In the genomic region with DNA sequence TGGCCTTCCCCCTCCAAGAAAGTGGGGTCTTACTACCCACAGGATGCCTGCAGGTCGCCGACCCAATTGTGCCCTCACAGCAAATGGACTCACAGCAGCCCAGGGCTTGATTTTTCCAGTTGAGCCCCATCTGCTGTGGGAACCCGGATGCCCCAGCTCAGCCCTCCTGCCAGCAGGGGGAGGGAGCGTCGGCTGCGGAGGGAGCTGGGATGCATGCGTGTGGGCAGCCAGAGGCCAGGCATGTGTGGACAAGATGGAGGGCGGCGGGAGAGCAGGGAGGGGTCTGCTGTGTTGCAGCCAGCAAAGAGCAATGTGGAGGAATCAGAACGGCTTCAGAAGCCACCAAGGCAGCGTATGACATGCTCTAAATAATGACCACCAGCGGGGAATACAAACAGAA, we compare ENCODE assay signal across 12 cellular contexts. TPM values are rescaled to one million over a fixed set of nuclear protein-coding genes. Genes with fewer than 3 reads are reported as not detected.
DNase-seq lines count a peak whose midpoint lies in the region; ATAC-seq and TF ChIP-seq lines count a peak whose summit lies in the region.
"Had no signal": no experiment of that assay in that cellular context is flagged by ENCODE, and none has a peak within 500 bp of the region (broad histone marks: within the 10 kb centered on the region; RNA-seq: fewer than 3 reads in every experiment).

No MANE protein-coding gene starts in this region.

- H3K4me1 Mint-ChIP-seq in Caco-2 (ENCODE audit: low read depth, unreplicated experiment) = no peaks in the 10 kb centered on the region

- H2BK5ac ChIP-seq in mesendoderm (ENCODE audit: low read length) = no peak overlapping the region

- H3K79me2 ChIP-seq in mesendoderm (ENCODE audit: control insufficient read depth, insufficient read depth, low read length) = no peaks in the 10 kb centered on the region

- H3K27ac ChIP-seq in brain microvascular endothelial cell (no peak overlapping the region), mesendoderm (ENCODE audit: low read depth, low read length) (no peak overlapping the region), lower lobe of right lung (no peak overlapping the region)

- ATAC-seq in GM19455 (IDR thresholded peaks at IDR 0.05; ENCODE audit: unreplicated experiment) (no peak), HG02798 (IDR thresholded peaks at IDR 0.05; ENCODE audit: poor library complexity, unreplicated experiment) (no peak), lower lobe of right lung (no peak), HG03442 (IDR thresholded peaks at IDR 0.05; ENCODE audit: unreplicated experiment) (no peak)
- ATAC-seq: left colon; stimulated activated naive B cell treated with anti-CD40 and anti-IgM and Interleukin-4, amounts not matched to agents 10 μg/mL and 1 μg/mL and 100 μg/mL, for 72 hours had no signal

- intact Hi-C loops in Caco-2 (cut with micrococcal nuclease; ENCODE audit: unreplicated experiment) (no loop called here), lower lobe of right lung (cut with DNase I) (no loop called here)

- no peak overlapping the region for H2AK5ac ChIP-seq in mesendoderm (ENCODE audit: low read length)

- H3K27ac Mint-ChIP-seq in Caco-2 (ENCODE audit: unreplicated experiment) = no peak overlapping the region
- H3K27ac Mint-ChIP-seq: activated T-helper 1 cell treated with anti-CD3 and anti-CD28 coated beads, Interleukin-12 subunit alpha, Interleukin-12 subunit beta, Interleukin-2, Interleukin-4 antibody, amounts not matched to agents 30 ng/mL and 10 ng/mL and 1 ng/mL, durations not matched to agents 14 hours and 24 hours and 36 hours; stimulated activated naive B cell treated with anti-CD40 and anti-IgM and Interleukin-4, amounts not matched to agents 10 μg/mL and 1 μg/mL and 100 μg/mL, for 72 hours had no signal

- no peak overlapping the region for H3K23ac ChIP-seq in mesendoderm (ENCODE audit: low read length)

- H3K36me3 ChIP-seq in Caco-2 (ENCODE audit: control insufficient read depth, insufficient read depth, low read length) = no peaks in the 10 kb centered on the region
- no peaks in the 10 kb centered on the region for H3K36me3 ChIP-seq in brain microvascular endothelial cell (replicated peaks)
- H3K36me3 ChIP-seq in mesendoderm (ENCODE audit: control insufficient read depth, insufficient read depth, low read length) = no peaks in the 10 kb centered on the region
- H3K36me3 ChIP-seq in lower lobe of right lung = no peaks in the 10 kb centered on the region

- H3K4me2 ChIP-seq in mesendoderm (ENCODE audit: low read length) = no peak overlapping the region

- POLR2A ChIA-PET in Caco-2 (lab: Charles Lee) (no interaction called here), HEK293T (lab: Yijun Ruan, JAX) (interaction anchor here (2.1 kb wide), 1 partner anchor 206 kb away, joined by 6 read pairs; a partner anchor contains a TSS)

- H3K27me3 Mint-ChIP-seq in Caco-2 (ENCODE audit: insufficient read depth, unreplicated experiment) = peaks cover 5% of the 10 kb centered on the region

- no peak overlapping the region for H2BK15ac ChIP-seq in mesendoderm (replicated peaks; ENCODE audit: low read depth)

- H3K9ac ChIP-seq in mesendoderm (ENCODE audit: low read length) = no peak overlapping the region

- TF ChIP-seq CTCF in Caco-2 (IDR thresholded peaks at IDR 0.05; ENCODE audit: insufficient read depth in 1 of 2, low read depth in 1 of 2, low read length in 1 of 2, severe bottlenecking in 1 of 2, unreplicated experiment in 1 of 2) = peak; percentile 26 to 41
- peak; percentile 76 for TF ChIP-seq CTCF in brain microvascular endothelial cell (IDR thresholded peaks at IDR 0.05; ENCODE audit: low read depth, low read length, missing control alignments)
- no peak for TF ChIP-seq CTCF in lower lobe of right lung (IDR thresholded peaks at IDR 0.05)

- CTCF ChIA-PET in Caco-2 (lab: Charles Lee) (no interaction called here), HEK293T (lab: Yijun Ruan, JAX) (interaction anchor here (0.7 to 1.0 kb wide), 2 partner anchors 15 to 45 kb away, joined by 3 read pairs; no protein-coding TSS in a partner anchor)

- whole genome bisulfite sequencing in mesendoderm (ENCODE audit: extremely low coverage, insufficient coverage, low lambda C conversion rate) = no CpG with 5 or more reads among the region's 12 CpGs

- H3K9me3 ChIP-seq in Caco-2 (no peaks in the 10 kb centered on the region), lower lobe of right lung (no peaks in the 10 kb centered on the region)

- H3K18ac ChIP-seq in mesendoderm (ENCODE audit: low read length) = no peak overlapping the region

- no peak overlapping the region for H3K4me3 Mint-ChIP-seq in Caco-2 (ENCODE audit: unreplicated experiment)
- H3K4me3 Mint-ChIP-seq: activated T-helper 1 cell treated with anti-CD3 and anti-CD28 coated beads, Interleukin-12 subunit alpha, Interleukin-12 subunit beta, Interleukin-2, Interleukin-4 antibody, amounts not matched to agents 30 ng/mL and 10 ng/mL and 1 ng/mL, durations not matched to agents 14 hours and 24 hours and 36 hours; stimulated activated naive B cell treated with anti-CD40 and anti-IgM and Interleukin-4, amounts not matched to agents 10 μg/mL and 1 μg/mL and 100 μg/mL, for 72 hours had no signal

- H3K4me1 ChIP-seq in Caco-2 (no peaks in the 10 kb centered on the region), mesendoderm (ENCODE audit: control insufficient read depth, low read depth, low read length) (no peaks in the 10 kb centered on the region), lower lobe of right lung (no peaks in the 10 kb centered on the region)

- H3K27me3 ChIP-seq in Caco-2 (replicated peaks; ENCODE audit: control insufficient read depth, insufficient read depth, low read length) = no peaks in the 10 kb centered on the region; the same call in 1 of the 2 replicates
- no peaks in the 10 kb centered on the region for H3K27me3 ChIP-seq in brain microvascular endothelial cell (replicated peaks)
- H3K27me3 ChIP-seq in mesendoderm (ENCODE audit: insufficient read depth, low read length, poor library complexity) = no peaks in the 10 kb centered on the region
- H3K27me3 ChIP-seq in lower lobe of right lung (ENCODE audit: low read depth) = peaks cover 15% of the 10 kb centered on the region

- peaks cover 5% of the 10 kb centered on the region for H3K36me3 Mint-ChIP-seq in Caco-2 (ENCODE audit: insufficient read depth, unreplicated experiment)
- H3K36me3 Mint-ChIP-seq: stimulated activated naive B cell treated with anti-CD40 and anti-IgM and Interleukin-4, amounts not matched to agents 10 μg/mL and 1 μg/mL and 100 μg/mL, for 72 hours had no signal

- in situ Hi-C loops in brain microvascular endothelial cell (cut with HindIII; ENCODE audit: low pct_ligation_motif_present, low sequenced_read_pairs) = no loop called here

- H4K8ac ChIP-seq in mesendoderm (ENCODE audit: low read depth, low read length) = no peak overlapping the region

- no peak overlapping the region for H3K4ac ChIP-seq in mesendoderm (ENCODE audit: low read depth, low read length)

- H4K5ac ChIP-seq in mesendoderm (ENCODE audit: low read length) = no peak overlapping the region

- DNase-seq in Caco-2 (peak; percentile 38 to 42), HEK293T (ENCODE audit: extremely low spot score) (peak; percentile 63), brain microvascular endothelial cell (peak; percentile 44), mesendoderm (peak; percentile 80), lower lobe of right lung (no peak)
- DNase-seq: left colon; NCI-H446; stimulated activated naive B cell treated with anti-CD40 and anti-IgM and Interleukin-4, amounts not matched to agents 10 μg/mL and 1 μg/mL and 100 μg/mL, for 72 hours had no signal

- no TSS peak for BruUV-seq in Caco-2 (replicated peaks; lab: Mats Ljungman, UMichigan)

- no peaks in the 10 kb centered on the region for H3K9me3 Mint-ChIP-seq in Caco-2 (ENCODE audit: unreplicated experiment)
- H3K9me3 Mint-ChIP-seq: activated T-helper 1 cell treated with anti-CD3 and anti-CD28 coated beads, Interleukin-12 subunit alpha, Interleukin-12 subunit beta, Interleukin-2, Interleukin-4 antibody, amounts not matched to agents 30 ng/mL and 10 ng/mL and 1 ng/mL, durations not matched to agents 14 hours and 24 hours and 36 hours; stimulated activated naive B cell treated with anti-CD40 and anti-IgM and Interleukin-4, amounts not matched to agents 10 μg/mL and 1 μg/mL and 100 μg/mL, for 72 hours had no signal

- H3K79me1 ChIP-seq in mesendoderm (ENCODE audit: low read length) = no peaks in the 10 kb centered on the region

- H2BK120ac ChIP-seq in mesendoderm (ENCODE audit: low read depth, low read length) = no peak overlapping the region

- peak overlapping the region; percentile 70 for H3K56ac ChIP-seq in mesendoderm (ENCODE audit: low read length)

- H3K4me3 ChIP-seq in Caco-2 (ENCODE audit: low read depth, low read length) = no peak overlapping the region
- H3K4me3 ChIP-seq in brain microvascular endothelial cell (ENCODE audit: low read depth, low read length) = no peak overlapping the region
- H3K4me3 ChIP-seq in mesendoderm (ENCODE audit: low read length) = no peak overlapping the region
- no peak overlapping the region for H3K4me3 ChIP-seq in lower lobe of right lung

TF ChIP-seq in HEK293T, 16 proteins besides CTCF, POLR2A, EP300 and RAD21:
- TF ChIP-seq TARDBP (IDR thresholded peaks at IDR 0.05) = no peak
- TF ChIP-seq NFRKB (IDR thresholded peaks at IDR 0.05) = no peak
- no peak for TF ChIP-seq FOXK2 (IDR thresholded peaks at IDR 0.05)
- no peak for TF ChIP-seq FOXM1 (IDR thresholded peaks at IDR 0.05; ENCODE audit: borderline replicate concordance)
- no peak for TF ChIP-seq FOXA1 (IDR thresholded peaks at IDR 0.05)
- TF ChIP-seq HDGF (IDR thresholded peaks at IDR 0.05; ENCODE audit: borderline replicate concordance) = no peak
- TF ChIP-seq LEF1 (IDR thresholded peaks at IDR 0.05; ENCODE audit: borderline replicate concordance) = no peak
- no peak for TF ChIP-seq SP1 (IDR thresholded peaks at IDR 0.05)

RNA-seq across cellular contexts. Expression of a gene that starts 41.0 kb away (rescaled TPM):
- total RNA-seq in Caco-2 (2022) (240 and 250 TPM in 2 replicates), lower lobe of right lung (133 TPM)
- polyA plus RNA-seq in mesendoderm (2013, experiment 1 of 2) = 169 TPM
- polyA plus RNA-seq in mesendoderm (2013, experiment 2 of 2) = 164 TPM
